ENCODE assay signal across 8 cellular contexts in the genomic region with DNA sequence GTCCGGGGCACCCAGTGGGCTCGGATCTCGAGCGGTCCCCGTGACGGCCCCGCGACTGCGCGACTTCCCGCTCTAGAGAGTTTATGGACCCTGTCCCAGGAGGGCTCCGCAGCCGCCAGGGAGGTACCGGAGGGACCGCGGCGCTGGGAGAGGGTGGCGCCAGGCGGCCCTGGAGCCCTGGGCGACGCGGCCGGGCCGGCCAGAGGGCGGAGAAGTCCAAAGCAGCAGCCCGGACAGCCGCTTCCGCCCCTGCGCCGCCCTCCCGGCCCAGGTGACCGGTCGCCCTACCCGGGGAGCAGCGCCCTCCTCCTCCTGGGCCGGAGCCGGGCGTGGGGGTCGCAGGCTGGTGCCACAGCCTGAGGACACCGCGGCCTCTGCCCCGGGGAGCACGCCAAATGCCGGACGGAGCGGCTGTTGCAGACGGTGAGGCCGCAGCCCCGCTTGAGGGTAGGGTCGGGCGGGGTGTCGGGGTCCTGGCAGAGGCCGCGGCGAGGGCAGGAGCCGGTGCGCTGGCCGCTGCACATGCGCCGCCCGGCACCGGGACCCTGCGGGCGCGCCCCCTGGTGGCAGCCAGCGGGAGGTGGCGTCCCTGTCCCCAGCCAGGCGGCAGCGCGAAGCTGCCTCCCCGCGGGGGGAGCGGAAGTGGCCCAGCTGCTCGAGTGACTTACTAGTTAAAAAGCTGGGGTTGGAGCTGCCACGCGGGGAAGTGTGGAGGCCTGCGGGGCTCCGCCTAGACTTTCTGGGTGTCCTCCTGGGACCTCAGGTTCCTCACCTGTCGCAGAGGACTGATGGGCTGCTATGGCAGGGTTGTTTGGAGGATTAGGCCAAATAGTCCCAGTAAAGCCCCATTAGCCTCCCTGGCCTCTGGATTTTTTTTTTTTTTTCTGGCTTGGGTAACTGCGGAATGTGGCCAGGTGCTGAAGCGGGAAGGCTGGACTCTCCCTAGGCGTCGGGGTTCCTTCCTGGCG. TPM values are rescaled to one million over a fixed set of nuclear protein-coding genes. Genes with fewer than 3 reads are reported as not detected.
DNase-seq lines count a peak whose midpoint lies in the region; ATAC-seq and TF ChIP-seq lines count a peak whose summit lies in the region.

No MANE protein-coding gene starts in this region.

- H3K9me3 ChIP-seq in SK-N-SH (no peaks in the 10 kb centered on the region), heart left ventricle (peaks cover 0 to 10% (median 1%) of the 10 kb centered on the region in 12 donors), trophoblast cell (ENCODE audit: insufficient read depth, low read depth, low read length) (peaks cover 13% of the 10 kb centered on the region), tibial nerve (no peaks in the 10 kb centered on the region)

- H3K27ac Mint-ChIP-seq in activated naive CD8-positive, alpha-beta T cell treated with anti-CD3 and anti-CD28 coated beads, Interleukin-2, amount 10 ng/mL, durations not matched to agents 7 days and 5 days = peak overlapping the region; percentile 60

- H3K36me3 Mint-ChIP-seq in activated naive CD8-positive, alpha-beta T cell treated with anti-CD3 and anti-CD28 coated beads, Interleukin-2, amount 10 ng/mL, durations not matched to agents 7 days and 5 days = no peaks in the 10 kb centered on the region

- H2BK12ac ChIP-seq in trophoblast cell (ENCODE audit: low read length) = peak overlapping the region; percentile 23

- H3K27me3 ChIP-seq in SK-N-SH (ENCODE audit: insufficient read depth) (no peaks in the 10 kb centered on the region), heart left ventricle (no peaks in the 10 kb centered on the region), trophoblast cell (ENCODE audit: insufficient read depth, low read length) (no peaks in the 10 kb centered on the region), tibial nerve (no peaks in the 10 kb centered on the region)

- POLR2A ChIA-PET in SK-N-SH (lab: Yijun Ruan, JAX) = interaction anchor here (1.4 kb wide), 1 partner anchor 22 kb away, joined by 5 read pairs; no protein-coding TSS in a partner anchor
- POLR2A ChIA-PET in activated naive CD8-positive, alpha-beta T cell treated with anti-CD3 and anti-CD28 coated beads, Interleukin-2, amount 10 ng/mL, durations not matched to agents 7 days and 5 days (lab: Charles Lee) = interaction anchor here (0.9 kb wide), 1 partner anchor 21 kb away, joined by 7 read pairs; the partner anchor contains the start of gene ZNF678

- TF ChIP-seq CTCF in SK-N-SH (IDR thresholded peaks at IDR 0.05) = peak; percentile 78
- TF ChIP-seq CTCF in heart left ventricle (IDR thresholded peaks at IDR 0.05) = peak; percentile 88 to 99 (median 99)
- TF ChIP-seq CTCF in tibial nerve (IDR thresholded peaks at IDR 0.05) = peak; percentile 96 to 99 (median 97)

- peak overlapping the region; percentile 60 for H3K4ac ChIP-seq in trophoblast cell (ENCODE audit: low read depth, low read length)

- no peaks in the 10 kb centered on the region for H3K9me2 ChIP-seq in SK-N-SH

- no peaks in the 10 kb centered on the region for H3K79me2 ChIP-seq in SK-N-SH (ENCODE audit: insufficient read depth)
- H3K79me2 ChIP-seq in trophoblast cell (ENCODE audit: control insufficient read depth, insufficient read depth, low read length, poor library complexity) = peaks cover 7% of the 10 kb centered on the region

- peak overlapping the region; percentile 24; the same call in 1 of the 2 replicates for H3K4me3 ChIP-seq in Jurkat, Clone E6-1 (ENCODE audit: low read length)
- H3K4me3 ChIP-seq in SK-N-SH (ENCODE audit: low read depth in 2 of 2, low read length in 1 of 2) (peak overlapping the region; percentile 62 to 83), heart left ventricle (peak overlapping the region; percentile 53 to 96 (median 78)), trophoblast cell (ENCODE audit: low read depth, low read length) (peak overlapping the region; percentile 87), tibial nerve (peak overlapping the region; percentile 51 to 93 (median 75))

- CTCF ChIA-PET in SK-N-SH (lab: Yijun Ruan, JAX) = interaction anchor here (0.6 to 1.6 kb wide), 24 partner anchors 9 to 958 kb away, joined by 3 to 17 read pairs (median 4); partner anchors contain the start of gene ZNF678

- peak; percentile 47 for TF ChIP-seq RAD21 in SK-N-SH (IDR thresholded peaks at IDR 0.05; ENCODE audit: low read length)

- 45% methylated on average over 10 of the region's 84 CpGs for WGBS in SK-N-SH (ENCODE audit: low lambda C conversion rate)
- 3 to 21% (median 5%) methylated on average over 11 to 84 of the region's 84 CpGs for WGBS in heart left ventricle, 4 donors
- WGBS in trophoblast cell (ENCODE audit: extremely low coverage, insufficient coverage, insufficient read length) = no CpG with 5 or more reads among the region's 84 CpGs
- 8 to 13% methylated on average over 21 to 49 of the region's 84 CpGs for WGBS in tibial nerve, 2 donors

- no peaks in the 10 kb centered on the region for H3F3A ChIP-seq in SK-N-SH (replicated peaks; ENCODE audit: insufficient read depth)

- H3K4me1 ChIP-seq in SK-N-SH (ENCODE audit: control insufficient read depth in 1 of 2, insufficient read depth in 2 of 2, low read depth in 1 of 2, low read length in 1 of 2) (peaks cover 0 to 15% of the 10 kb centered on the region in 2 experiments; a peak in 3 of 4 replicates), heart left ventricle (peaks cover 0 to 17% (median 11%) of the 10 kb centered on the region in 12 donors), trophoblast cell (ENCODE audit: control insufficient read depth in 1 of 2, insufficient read depth in 2 of 2, low read length in 2 of 2) (peaks cover 3 to 9% of the 10 kb centered on the region in 2 experiments), tibial nerve (peaks cover 0 to 14% (median 5%) of the 10 kb centered on the region in 4 donors)

- H3K14ac ChIP-seq in trophoblast cell (ENCODE audit: low read length) = peak overlapping the region; percentile 69

- H2AK5ac ChIP-seq in trophoblast cell (ENCODE audit: low read length) = no peak overlapping the region

- H3K27me3 Mint-ChIP-seq in activated naive CD8-positive, alpha-beta T cell treated with anti-CD3 and anti-CD28 coated beads, Interleukin-2, amount 10 ng/mL, durations not matched to agents 7 days and 5 days = no peaks in the 10 kb centered on the region

- TF ChIP-seq EP300 in SK-N-SH (IDR thresholded peaks at IDR 0.05; ENCODE audit: borderline replicate concordance in 1 of 2, low read depth in 1 of 2, low read length in 1 of 2) (no peak; a peak in 1 of 4 replicates), tibial nerve (IDR thresholded peaks at IDR 0.05) (no peak)

- ATAC-seq in GM21619 (IDR thresholded peaks at IDR 0.05; ENCODE audit: unreplicated experiment) = peak; percentile 93
- ATAC-seq in activated naive CD8-positive, alpha-beta T cell treated with anti-CD3 and anti-CD28 coated beads, Interleukin-2, amount 10 ng/mL, durations not matched to agents 7 days and 5 days (ENCODE audit: low read depth) = peak; percentile 98
- peak; percentile 88 to 99 (median 95) for ATAC-seq in heart left ventricle

- peak overlapping the region in 1 of 2 experiments; percentile 86; a peak in 2 of 4 replicates for H3K27ac ChIP-seq in SK-N-SH (ENCODE audit: low read depth in 2 of 2, low read length in 1 of 2)
- H3K27ac ChIP-seq in heart left ventricle = peak overlapping the region in 10 of 12 donors; percentile 55 to 87 (median 66)
- H3K27ac ChIP-seq in trophoblast cell (ENCODE audit: low read depth, low read length) = peak overlapping the region; percentile 48
- peak overlapping the region in 3 of 4 donors; percentile 62 to 76 (median 63) for H3K27ac ChIP-seq in tibial nerve

- H3K79me1 ChIP-seq in trophoblast cell (ENCODE audit: low read length) = peaks cover 8% of the 10 kb centered on the region

- peak overlapping the region; percentile 74 for H2BK5ac ChIP-seq in trophoblast cell (ENCODE audit: low read depth, low read length, poor library complexity)

- peak overlapping the region; percentile 62 for H2BK120ac ChIP-seq in trophoblast cell (ENCODE audit: insufficient read depth, low read length, poor library complexity)

- peaks cover 3% of the 10 kb centered on the region for H3K4me1 Mint-ChIP-seq in activated naive CD8-positive, alpha-beta T cell treated with anti-CD3 and anti-CD28 coated beads, Interleukin-2, amount 10 ng/mL, durations not matched to agents 7 days and 5 days

- H3K36me3 ChIP-seq in SK-N-SH (replicated peaks in 1 of 2; ENCODE audit: control insufficient read depth in 1 of 2, insufficient read depth in 2 of 2, low read length in 1 of 2) (no peaks in the 10 kb centered on the region), heart left ventricle (no peaks in the 10 kb centered on the region), trophoblast cell (ENCODE audit: control insufficient read depth in 1 of 2, insufficient read depth in 2 of 2, low read length in 2 of 2) (no peaks in the 10 kb centered on the region), tibial nerve (no peaks in the 10 kb centered on the region)

- H3K18ac ChIP-seq in trophoblast cell (ENCODE audit: low read length) = peak overlapping the region; percentile 55

- H4K91ac ChIP-seq in trophoblast cell (ENCODE audit: low read depth, low read length) = peak overlapping the region; percentile 67

- peak overlapping the region; percentile 84 for H4K12ac ChIP-seq in trophoblast cell (ENCODE audit: low read depth, low read length)

- DNase-seq in DMS79 treated with DMSO at 0.1 percent for 48 hours (lab: John Stamatoyannopoulos, UW) = peak; percentile 85
- DNase-seq in Jurkat, Clone E6-1 (ENCODE audit: low read depth, low spot score) = peak; percentile 85
- DNase-seq in SK-N-SH = peak; percentile 96
- DNase-seq in activated naive CD8-positive, alpha-beta T cell treated with anti-CD3 and anti-CD28 coated beads, Interleukin-2, amount 10 ng/mL, durations not matched to agents 7 days and 5 days = peak; percentile 95
- peak; percentile 87 to 94 (median 91) for DNase-seq in heart left ventricle
- peak; percentile 81 to 88 for DNase-seq in trophoblast cell
- DNase-seq in tibial nerve (ENCODE audit: low spot score in 2 of 2) = peak; percentile 53 to 54

- H3K4me3 Mint-ChIP-seq in activated naive CD8-positive, alpha-beta T cell treated with anti-CD3 and anti-CD28 coated beads, Interleukin-2, amount 10 ng/mL, durations not matched to agents 7 days and 5 days = peak overlapping the region; percentile 13

- peak overlapping the region; percentile 96 for H4K8ac ChIP-seq in trophoblast cell (ENCODE audit: low read depth, low read length)

- TF ChIP-seq POLR2A in heart left ventricle (IDR thresholded peaks at IDR 0.05) (peak in 1 of 2 donors; percentile 42), tibial nerve (IDR thresholded peaks at IDR 0.05) (no peak)

- no peaks in the 10 kb centered on the region for H4K20me1 ChIP-seq in SK-N-SH (ENCODE audit: insufficient read depth)

- H3K4me2 ChIP-seq in SK-N-SH (peak overlapping the region; percentile 96), trophoblast cell (ENCODE audit: low read length) (peak overlapping the region; percentile 99)

- peak overlapping the region; percentile 88 for H2AFZ ChIP-seq in SK-N-SH (ENCODE audit: low read depth)
- peak overlapping the region; percentile 75 for H2AFZ ChIP-seq in trophoblast cell (ENCODE audit: insufficient read depth, low read length, poor library complexity)

- intact Hi-C loops in heart left ventricle (cut with DNase I) = loop anchor here in 7 of 10 donors (1.0 to 10.0 kb wide), 10 partner anchors 21 to 405 kb away; partner anchors contain the start of genes WNT9A (in 1 of the 7) and ZNF678 (in 1 of the 7)

- H3K9me3 Mint-ChIP-seq in activated naive CD8-positive, alpha-beta T cell treated with anti-CD3 and anti-CD28 coated beads, Interleukin-2, amount 10 ng/mL, durations not matched to agents 7 days and 5 days = no peaks in the 10 kb centered on the region

- no peak overlapping the region for H3K23ac ChIP-seq in trophoblast cell (ENCODE audit: low read length)

- H3K9ac ChIP-seq in SK-N-SH (peak overlapping the region; percentile 68; the same call in 1 of the 2 replicates), trophoblast cell (ENCODE audit: low read length) (peak overlapping the region; percentile 87)

RNA-seq across cellular contexts. Expression of gene ZNF678, which starts 20.9 kb away (rescaled TPM):
- 7.1 TPM for polyA plus RNA-seq in Jurkat, Clone E6-1 (2012; ENCODE audit: insufficient read depth, insufficient read length)
- polyA plus RNA-seq in SK-N-SH (2012; rRNA removed) = 1.3 and 1.7 TPM in 2 replicates
- 1.3 and 1.8 TPM in 2 replicates for polyA plus RNA-seq in SK-N-SH (2012; cell fraction: cytosol; rRNA removed)
- 1.1 and 1.5 TPM in 2 replicates for polyA plus RNA-seq in SK-N-SH (2012; cell fraction: nucleus; rRNA removed)
- total RNA-seq in activated naive CD8-positive, alpha-beta T cell treated with anti-CD3 and anti-CD28 coated beads, Interleukin-2, amount 10 ng/mL, durations not matched to agents 7 days and 5 days = 1 to 10 TPM; 6.9 to 7.3 TPM
- total RNA-seq in heart left ventricle = 1 to 10 TPM; 2.2 to 6.0 (median 3.3) TPM
- 1 to 10 TPM in 1 of 2 donors, under 1 TPM in 1; 0.99 to 2.2 TPM for polyA plus RNA-seq in heart left ventricle
- 5.0 and 6.0 TPM in 2 replicates for polyA plus RNA-seq in trophoblast cell (2013)
- 10 to 100 TPM in 2 of 4 donors, 1 to 10 TPM in 2; 8.4 to 15.3 (median 11.6) TPM for total RNA-seq in tibial nerve

Comparison
In these comparisons a context has a peak if more than half of its experiments do, and no peak if none do; other contexts are left out.
1. H3K4me3 ChIP-seq: peak in every context shown above with its lines; median percentile 87 in trophoblast cell; 78 in heart left ventricle; 75 in tibial nerve; 72 in SK-N-SH; 24 in Jurkat, Clone E6-1.